ENCODE assay signal across 9 cellular contexts in genomic region chr1:201650608-201650933, GRCh38.
DNase-seq lines count a peak whose midpoint lies in the region; ATAC-seq and TF ChIP-seq lines count a peak whose summit lies in the region.
"Had no signal": no experiment of that assay in that cellular context is flagged by ENCODE, and none has a peak within 500 bp of the region (broad histone marks: within the 10 kb centered on the region; RNA-seq: fewer than 3 reads in every experiment).

No MANE protein-coding gene starts in this region.

- peaks cover 12% of the 10 kb centered on the region for H3K27me3 ChIP-seq in BE2C
- no peaks in the 10 kb centered on the region for H3K27me3 ChIP-seq in prostate gland (replicated peaks; ENCODE audit: insufficient read depth)

- no peaks in the 10 kb centered on the region for H3K9me3 Mint-ChIP-seq in activated naive CD4-positive, alpha-beta T cell treated with anti-CD3 and anti-CD28 coated beads, Interleukin-2, amount 50 U/mL, for 72 hours
- H3K9me3 Mint-ChIP-seq: T-helper 1 cell treated with Interleukin-12 subunit alpha and Interleukin-12 subunit beta and Interleukin-4 antibody, amounts not matched to agents 30 μg/mL and 1 μg/mL, for 36 hours had no signal

- no peaks in the 10 kb centered on the region for H3K36me3 Mint-ChIP-seq in T-helper 17 cell (ENCODE audit: low read depth)
- H3K36me3 Mint-ChIP-seq in activated naive CD4-positive, alpha-beta T cell treated with anti-CD3 and anti-CD28 coated beads, Interleukin-2, amount 50 U/mL, for 72 hours, result no peaks in the 10 kb centered on the region

- H3K4me3 ChIP-seq in BE2C (ENCODE audit: low read depth, low read length) (peak overlapping the region; percentile 78), foreskin fibroblast (ENCODE audit: low read depth in 1 of 2, low read length in 2 of 2) (peak overlapping the region; percentile 73 to 86), prostate gland (peak overlapping the region; percentile 42 to 47)

- DNase-seq in BE2C (no peak), T-helper 17 cell (no peak), foreskin fibroblast (no peak), prostate gland (ENCODE audit: low spot score) (no peak), NCI-H345 (lab: John Stamatoyannopoulos, UW) (no peak), NOMO-1 (lab: John Stamatoyannopoulos, UW; ENCODE audit: unreplicated experiment in 2 of 2) (no peak)
- no peak for DNase-seq in stimulated activated CD4-positive, alpha-beta T cell treated with anti-CD3 and anti-CD28 coated beads, Interleukin-2, amount 100 ng/mL, for 24 hours
- no peak for DNase-seq in activated naive CD4-positive, alpha-beta T cell treated with anti-CD3 and anti-CD28 coated beads, Interleukin-2, amount 50 U/mL, for 72 hours (ENCODE audit: low spot score in 2 of 2)

- peak overlapping the region; percentile 65 for H3K4me3 Mint-ChIP-seq in T-helper 17 cell
- H3K4me3 Mint-ChIP-seq: T-helper 1 cell treated with Interleukin-12 subunit alpha and Interleukin-12 subunit beta and Interleukin-4 antibody, amounts not matched to agents 30 μg/mL and 1 μg/mL, for 36 hours had no signal

- intact Hi-C loops in prostate gland (cut with DNase I), result no loop called here

- H3K27ac ChIP-seq in prostate gland, result peak overlapping the region; percentile 60 to 67

- H3K36me3 ChIP-seq in BE2C, result no peaks in the 10 kb centered on the region
- no peaks in the 10 kb centered on the region for H3K36me3 ChIP-seq in prostate gland

- WGBS in prostate gland, result 17% methylated on average over 13 of the region's 13 CpGs

- H3K4me1 Mint-ChIP-seq in T-helper 17 cell, result peaks cover 7% of the 10 kb centered on the region

- H3K27ac Mint-ChIP-seq in T-helper 17 cell, result no peak overlapping the region
- H3K27ac Mint-ChIP-seq in activated naive CD4-positive, alpha-beta T cell treated with anti-CD3 and anti-CD28 coated beads, Interleukin-2, amount 50 U/mL, for 72 hours, result no peak overlapping the region
- H3K27ac Mint-ChIP-seq: T-helper 1 cell treated with Interleukin-12 subunit alpha and Interleukin-12 subunit beta and Interleukin-4 antibody, amounts not matched to agents 30 μg/mL and 1 μg/mL, for 36 hours had no signal

- no peak for ATAC-seq in T-helper 17 cell
- no peak for ATAC-seq in activated naive CD4-positive, alpha-beta T cell treated with anti-CD3 and anti-CD28 coated beads, Interleukin-2, amount 50 U/mL, for 72 hours

- H3K9me3 ChIP-seq in BE2C, result no peaks in the 10 kb centered on the region
- no peaks in the 10 kb centered on the region for H3K9me3 ChIP-seq in T-helper 17 cell (ENCODE audit: control insufficient read depth, low read length, poor library complexity, severe bottlenecking)
- no peaks in the 10 kb centered on the region for H3K9me3 ChIP-seq in prostate gland

- TF ChIP-seq CTCF in BE2C (IDR thresholded peaks at IDR 0.05; ENCODE audit: low read depth, low read length) (no peak), foreskin fibroblast (IDR thresholded peaks at IDR 0.05; ENCODE audit: low read depth, low read length) (no peak), prostate gland (IDR thresholded peaks at IDR 0.05) (no peak)

- TF ChIP-seq POLR2A in prostate gland (IDR thresholded peaks at IDR 0.05), result no peak

- H3K4me1 ChIP-seq in BE2C (peaks cover 6% of the 10 kb centered on the region), prostate gland (replicated peaks) (peaks cover 7% of the 10 kb centered on the region)

- H3K27me3 Mint-ChIP-seq in T-helper 17 cell, result peaks cover 42% of the 10 kb centered on the region
